Comparison of ENCODE assay signal across 8 cellular contexts in genomic region chr7:64904008-64904407, GRCh38. TPM values are rescaled to one million over a fixed set of nuclear protein-coding genes. Genes with fewer than 3 reads are reported as not detected.
DNase-seq lines count a peak whose midpoint lies in the region; ATAC-seq and TF ChIP-seq lines count a peak whose summit lies in the region.

No MANE protein-coding gene starts in this region.

- H3K36me3 ChIP-seq in ascending aorta (no peaks in the 10 kb centered on the region), mesendoderm (ENCODE audit: control insufficient read depth, insufficient read depth, low read length) (no peaks in the 10 kb centered on the region), aorta (ENCODE audit: control insufficient read depth in 1 of 2, insufficient read depth in 2 of 2, low read length in 1 of 2) (no peaks in the 10 kb centered on the region), vagina (no peaks in the 10 kb centered on the region)

- H3K4me3 ChIP-seq in ascending aorta (peak overlapping the region; percentile 82 to 88), mesendoderm (ENCODE audit: low read length) (peak overlapping the region; percentile 81), aorta (ENCODE audit: low read length in 2 of 2) (peak overlapping the region; percentile 70 to 87), vagina (peak overlapping the region in 1 of 2 donors; percentile 95)

- no peaks in the 10 kb centered on the region for H3K27me3 ChIP-seq in ascending aorta
- no peaks in the 10 kb centered on the region for H3K27me3 ChIP-seq in mesendoderm (ENCODE audit: insufficient read depth, low read length, poor library complexity)
- no peaks in the 10 kb centered on the region for H3K27me3 ChIP-seq in aorta (ENCODE audit: control insufficient read depth in 1 of 2, insufficient read depth in 2 of 2, low read length in 1 of 2)
- no peaks in the 10 kb centered on the region for H3K27me3 ChIP-seq in vagina

- DNase-seq in stimulated activated naive CD8-positive, alpha-beta T cell treated with anti-CD3 and anti-CD28 coated beads, Interleukin-15, Interleukin-2, amounts not matched to agents 100 U/mL and 50 U/mL, for 24 hours = no peak
- no peak for DNase-seq in ascending aorta (ENCODE audit: low spot score in 2 of 2)
- DNase-seq in mesendoderm = no peak
- DNase-seq in aorta = no peak
- DNase-seq in HPDE6-E6E7 (ENCODE audit: extremely low spot score) = no peak
- no peak for DNase-seq in vagina (ENCODE audit: extremely low spot score in 2 of 2)

- peak overlapping the region; percentile 72 for H3K4me2 ChIP-seq in mesendoderm (ENCODE audit: low read length)

- H3K18ac ChIP-seq in mesendoderm (ENCODE audit: low read length) = no peak overlapping the region

- H3K56ac ChIP-seq in mesendoderm (ENCODE audit: low read length) = peak overlapping the region; percentile 49

- no peak overlapping the region for H2BK120ac ChIP-seq in mesendoderm (ENCODE audit: low read depth, low read length)

- peak overlapping the region; percentile 97 for H3K9ac ChIP-seq in mesendoderm (ENCODE audit: low read length)

- no peak overlapping the region for H3K4ac ChIP-seq in mesendoderm (ENCODE audit: low read depth, low read length)

- no peaks in the 10 kb centered on the region for H3K27me3 Mint-ChIP-seq in stimulated activated naive CD8-positive, alpha-beta T cell treated with anti-CD3 and anti-CD28 coated beads, Interleukin-15, Interleukin-2, amounts not matched to agents 100 ng/mL and 50 ng/mL, for 24 hours

- H3K9me3 ChIP-seq in ascending aorta = no peaks in the 10 kb centered on the region
- no peaks in the 10 kb centered on the region for H3K9me3 ChIP-seq in aorta (ENCODE audit: control insufficient read depth, low read length)
- H3K9me3 ChIP-seq in vagina = no peaks in the 10 kb centered on the region

- H3K36me3 Mint-ChIP-seq in stimulated activated naive CD8-positive, alpha-beta T cell treated with anti-CD3 and anti-CD28 coated beads, Interleukin-15, Interleukin-2, amounts not matched to agents 100 ng/mL and 50 ng/mL, for 24 hours (ENCODE audit: low read depth) = peaks cover 26% of the 10 kb centered on the region

- H2AK5ac ChIP-seq in mesendoderm (ENCODE audit: low read length) = no peak overlapping the region

- peaks cover 45% of the 10 kb centered on the region for H3K79me2 ChIP-seq in mesendoderm (ENCODE audit: control insufficient read depth, insufficient read depth, low read length)

- no CpG with 5 or more reads among the region's 15 CpGs for WGBS in mesendoderm (ENCODE audit: extremely low coverage, insufficient coverage, low lambda C conversion rate)
- 89 to 91% methylated on average over 15 of the region's 15 CpGs for WGBS in aorta, 2 donors

- peak overlapping the region; percentile 87 for H3K27ac Mint-ChIP-seq in stimulated activated naive CD8-positive, alpha-beta T cell treated with anti-CD3 and anti-CD28 coated beads, Interleukin-15, Interleukin-2, amounts not matched to agents 100 ng/mL and 50 ng/mL, for 24 hours

- H2BK5ac ChIP-seq in mesendoderm (ENCODE audit: low read length) = no peak overlapping the region

- no peak overlapping the region for H4K5ac ChIP-seq in mesendoderm (ENCODE audit: low read length)

- H2BK15ac ChIP-seq in mesendoderm (replicated peaks; ENCODE audit: low read depth) = no peak overlapping the region

- no peak for TF ChIP-seq POLR2A in vagina (IDR thresholded peaks at IDR 0.05)

- no peak overlapping the region for H3K23ac ChIP-seq in mesendoderm (ENCODE audit: low read length)

- H3K4me1 Mint-ChIP-seq in stimulated activated naive CD8-positive, alpha-beta T cell treated with anti-CD3 and anti-CD28 coated beads, Interleukin-15, Interleukin-2, amounts not matched to agents 100 ng/mL and 50 ng/mL, for 24 hours (ENCODE audit: low read depth) = peaks cover 61% of the 10 kb centered on the region

- intact Hi-C loops in ascending aorta (cut with DNase I) (loop anchor here (5.0 to 10.0 kb wide), 4 partner anchors 112 to 587 kb away; partner anchors contain the start of genes ZNF107, ZNF138 and ZNF680), aorta (cut with DNase I) (loop anchor here in 1 of 2 donors (10.0 kb wide), 1 partner anchor 239 kb away; the partner anchor contains the start of gene ZNF107), vagina (cut with DNase I) (no loop called here)

- TF ChIP-seq CTCF in ascending aorta (IDR thresholded peaks at IDR 0.05) = no peak
- no peak for TF ChIP-seq CTCF in vagina (IDR thresholded peaks at IDR 0.05)

- peak overlapping the region; percentile 95 for H3K4me3 Mint-ChIP-seq in stimulated activated naive CD8-positive, alpha-beta T cell treated with anti-CD3 and anti-CD28 coated beads, Interleukin-15, Interleukin-2, amounts not matched to agents 100 ng/mL and 50 ng/mL, for 24 hours

- peaks cover 3% of the 10 kb centered on the region for H3K79me1 ChIP-seq in mesendoderm (ENCODE audit: low read length)

- H3K4me1 ChIP-seq in ascending aorta (peaks cover 0 to 5% of the 10 kb centered on the region in 2 donors), mesendoderm (ENCODE audit: control insufficient read depth, low read depth, low read length) (peaks cover 10% of the 10 kb centered on the region), aorta (ENCODE audit: control insufficient read depth in 1 of 2, insufficient read depth in 2 of 2, low read length in 2 of 2) (no peaks in the 10 kb centered on the region), vagina (peaks cover 19% of the 10 kb centered on the region)

- no peak for ATAC-seq in stimulated activated naive CD8-positive, alpha-beta T cell treated with anti-CD3 and anti-CD28 coated beads, Interleukin-15, Interleukin-2, amounts not matched to agents 100 U/mL and 50 U/mL, for 24 hours
- no peak for ATAC-seq in aorta (ENCODE audit: low FRiP score)
- no peak for ATAC-seq in HG03108 (IDR thresholded peaks at IDR 0.05; ENCODE audit: unreplicated experiment)

- no peak overlapping the region for H4K8ac ChIP-seq in mesendoderm (ENCODE audit: low read depth, low read length)

- peak overlapping the region in 1 of 2 donors; percentile 85 for H3K27ac ChIP-seq in ascending aorta
- H3K27ac ChIP-seq in mesendoderm (ENCODE audit: low read depth, low read length) = no peak overlapping the region
- H3K27ac ChIP-seq in aorta (ENCODE audit: low read depth in 1 of 2, low read length in 2 of 2) = no peak overlapping the region
- H3K27ac ChIP-seq in vagina = no peak overlapping the region

- H3K9me3 Mint-ChIP-seq in stimulated activated naive CD8-positive, alpha-beta T cell treated with anti-CD3 and anti-CD28 coated beads, Interleukin-15, Interleukin-2, amounts not matched to agents 100 ng/mL and 50 ng/mL, for 24 hours = no peaks in the 10 kb centered on the region

RNA-seq across cellular contexts. Expression of gene ZNF273, which starts 0.9 kb away (rescaled TPM):
- total RNA-seq in ascending aorta (1.7 TPM), aorta (10 to 100 TPM in 1 of 2 donors, 1 to 10 TPM in 1; 4.7 to 15.7 TPM), vagina (47.4 TPM)
- polyA plus RNA-seq in mesendoderm (2013, experiment 1 of 2) = 11.6 TPM
- polyA plus RNA-seq in mesendoderm (2013, experiment 2 of 2) = 11.6 TPM
- 1 to 10 TPM; 1.9 to 5.8 TPM for polyA plus RNA-seq in aorta
